In the genomic region with DNA sequence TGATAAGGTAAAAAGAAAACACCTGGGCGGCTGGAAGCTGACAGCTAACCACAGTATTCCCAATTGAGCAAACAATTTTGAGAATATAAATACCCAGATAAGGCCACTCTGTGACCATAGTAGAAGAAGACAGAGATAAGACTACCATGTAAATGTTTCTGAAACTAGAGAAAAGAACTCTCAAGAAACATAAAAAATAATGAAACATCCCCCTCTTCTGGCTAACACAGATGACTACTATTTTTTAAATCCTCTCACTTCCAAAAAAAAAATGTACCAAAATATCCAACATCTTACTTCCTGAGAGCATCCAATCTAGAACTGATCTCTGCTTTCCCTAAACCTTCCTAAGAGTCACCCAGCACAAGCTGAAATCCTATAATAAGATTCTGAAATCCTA, we compare ENCODE assay signal across 9 cellular contexts.
DNase-seq lines count a peak whose midpoint lies in the region; ATAC-seq, FAIRE-seq and TF ChIP-seq lines count a peak whose summit lies in the region.
"Had no signal": no experiment of that assay in that cellular context is flagged by ENCODE, and none has a peak within 500 bp of the region (broad histone marks: within the 10 kb centered on the region; RNA-seq: fewer than 3 reads in every experiment).

No MANE protein-coding gene starts in this region.

- CTCF ChIA-PET in endothelial cell of umbilical vein (lab: Charles Lee) = interaction anchor here (0.5 to 5.3 kb wide), 16 partner anchors 10 to 1164 kb away, joined by 3 to 502 read pairs (median 6); partner anchors contain the start of gene CDC7

- no peak for ATAC-seq in GM18511 (IDR thresholded peaks at IDR 0.05; ENCODE audit: unreplicated experiment)
- no peak for ATAC-seq in GM18517 (IDR thresholded peaks at IDR 0.05; ENCODE audit: unreplicated experiment)

- H3K79me2 ChIP-seq in endothelial cell of umbilical vein (ENCODE audit: control insufficient read depth, insufficient read depth, low read length) = no peaks in the 10 kb centered on the region

- dilution Hi-C loops in endothelial cell of umbilical vein (cut with MboI; ENCODE audit: extremely low pct_ligation_motif_present, low sequenced_read_pairs) = no loop called here

- no peaks in the 10 kb centered on the region for H3K36me3 ChIP-seq in endothelial cell of umbilical vein (ENCODE audit: control insufficient read depth in 2 of 2, extremely low read depth in 1 of 2, insufficient read depth in 2 of 2, low read length in 2 of 2)

- H3K27me3 ChIP-seq in endothelial cell of umbilical vein (ENCODE audit: control insufficient read depth in 2 of 2, insufficient read depth in 2 of 2, low read length in 2 of 2) = peaks cover 5 to 7% of the 10 kb centered on the region in 2 experiments

- TF ChIP-seq CTCF in endothelial cell of umbilical vein (IDR thresholded peaks at IDR 0.05; ENCODE audit: extremely low read depth in 1 of 2, insufficient read depth in 1 of 2, low read depth in 1 of 2, low read length in 2 of 2) (peak in 1 of 2 donors; percentile 21), GM20000 (IDR thresholded peaks at IDR 0.05; ENCODE audit: extremely low read depth, missing control alignments) (no peak)

- H3K9ac ChIP-seq in endothelial cell of umbilical vein (replicated peaks; ENCODE audit: extremely low read depth, insufficient read depth, low read length) = no peak overlapping the region

- H3K4me3 ChIP-seq in endothelial cell of umbilical vein (replicated peaks in 1 of 3; ENCODE audit: insufficient read depth in 1 of 3, low read depth in 1 of 3, low read length in 3 of 3) = no peak overlapping the region
- no peak overlapping the region for H3K4me3 ChIP-seq in skeletal muscle cell (ENCODE audit: low read depth, low read length)

- no peak overlapping the region for H3K4me2 ChIP-seq in endothelial cell of umbilical vein (ENCODE audit: insufficient read depth, low read length)

- H3K9me1 ChIP-seq in endothelial cell of umbilical vein (replicated peaks; ENCODE audit: control insufficient read depth, extremely low read depth, insufficient read depth, low read length) = no peaks in the 10 kb centered on the region

- FAIRE-seq in endothelial cell of umbilical vein (lab: Jason Lieb, UNC) = no peak
- FAIRE-seq: islet of Langerhans had no signal

- H2AFZ ChIP-seq in endothelial cell of umbilical vein (ENCODE audit: low read depth, low read length) = no peak overlapping the region

- peaks cover 4% of the 10 kb centered on the region for H3K4me1 ChIP-seq in endothelial cell of umbilical vein (ENCODE audit: control insufficient read depth, extremely low read depth, insufficient read depth, low read length)

- DNase-seq in NCI-H510A treated with DMSO at 0.1 percent for 48 hours (lab: John Stamatoyannopoulos, UW) = peak; percentile 29
- DNase-seq in NCI-H510A (lab: John Stamatoyannopoulos, UW) = no peak
- peak; percentile 9 for DNase-seq in NCI-H748 (lab: John Stamatoyannopoulos, UW; ENCODE audit: unreplicated experiment)
- peak; percentile 16 for DNase-seq in endothelial cell of umbilical vein (ENCODE audit: low read depth, low spot score)
- peak; percentile 2 for DNase-seq in skeletal muscle cell (ENCODE audit: low read depth)
- DNase-seq in GM20000 (ENCODE audit: low spot score) = no peak

- POLR2A ChIA-PET in endothelial cell of umbilical vein (lab: Charles Lee) = no interaction called here

- intact Hi-C loops in endothelial cell of umbilical vein (cut with micrococcal nuclease) = loop anchor here (1.0 to 10.0 kb wide), 5 partner anchors 76 to 1164 kb away; no protein-coding TSS in a partner anchor

- no peaks in the 10 kb centered on the region for H3K9me3 ChIP-seq in endothelial cell of umbilical vein (replicated peaks; ENCODE audit: control insufficient read depth, insufficient read depth, low read length)

- TF ChIP-seq POLR2A in endothelial cell of umbilical vein (IDR thresholded peaks at IDR 0.05; ENCODE audit: low read depth, low read length) = no peak

- no TSS peak for BruUV-seq in endothelial cell of umbilical vein (replicated peaks; lab: Mats Ljungman, UMichigan)

- no peaks in the 10 kb centered on the region for H4K20me1 ChIP-seq in endothelial cell of umbilical vein (replicated peaks; ENCODE audit: control insufficient read depth, extremely low read depth, insufficient read depth, low read length)

- no peak overlapping the region for H3K27ac ChIP-seq in endothelial cell of umbilical vein (ENCODE audit: insufficient read depth, low read depth, low read length)

TF ChIP-seq in endothelial cell of umbilical vein, 7 proteins besides CTCF, POLR2A, EP300 and RAD21:
- TF ChIP-seq MAX (IDR thresholded peaks at IDR 0.05; ENCODE audit: insufficient read depth, insufficient read length) (no peak), EZH2 (IDR thresholded peaks at IDR 0.05; ENCODE audit: borderline replicate concordance, low read depth, low read length, severe bottlenecking) (no peak), JUN (IDR thresholded peaks at IDR 0.05; ENCODE audit: borderline replicate concordance, insufficient read depth, insufficient read length, low read depth) (no peak), MYC (IDR thresholded peaks at IDR 0.05; ENCODE audit: low read depth, low read length) (no peak)

Comparison
In these comparisons a context has a peak if more than half of its experiments do, and no peak if none do; other contexts are left out.
1. DNase-seq: peak in NCI-H510A treated with DMSO at 0.1 percent for 48 hours (single experiment), NCI-H748 (single experiment), endothelial cell of umbilical vein (single experiment) and skeletal muscle cell (single experiment); none in NCI-H510A (single experiment) and GM20000 (single experiment).